In the genomic region with DNA sequence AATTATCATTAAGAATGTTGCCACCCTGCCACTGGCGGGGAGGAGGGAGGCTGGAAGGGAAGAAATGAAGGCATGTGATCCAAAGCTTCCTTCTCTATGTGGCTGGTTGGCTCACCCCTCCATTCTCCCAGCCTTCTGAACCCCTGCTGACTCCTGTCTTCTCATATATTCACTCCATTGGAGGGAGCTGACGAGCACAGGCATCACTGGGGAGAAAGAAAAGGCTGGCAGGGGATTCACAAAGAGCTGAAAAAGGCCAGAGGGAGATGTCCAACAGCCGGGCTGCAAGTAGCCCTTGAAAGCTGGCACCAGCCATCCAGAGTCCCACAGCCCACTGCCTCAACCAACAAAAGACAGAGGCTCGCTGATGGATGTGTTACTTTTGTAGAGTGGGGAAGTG, we compare ENCODE assay signal across 21 cellular contexts.
A peak's percentile ranks its signal among the peaks of the same experiment; 100 is the strongest.
DNase-seq lines count a peak whose midpoint lies in the region; ATAC-seq and TF ChIP-seq lines count a peak whose summit lies in the region.
"Had no signal": no experiment of that assay in that cellular context is flagged by ENCODE, and none has a peak within 500 bp of the region (broad histone marks: within the 10 kb centered on the region; RNA-seq: fewer than 3 reads in every experiment).

No MANE protein-coding gene starts in this region.

- H3K79me1 ChIP-seq in H9 (ENCODE audit: insufficient read depth, low read depth, low read length, poor library complexity, severe bottlenecking) (no peaks in the 10 kb centered on the region), mesendoderm (ENCODE audit: low read length) (no peaks in the 10 kb centered on the region)

- H4K5ac ChIP-seq in H9 (ENCODE audit: insufficient read length, low read depth, low read length) (no peak overlapping the region), mesendoderm (ENCODE audit: low read length) (no peak overlapping the region)

- H3K79me2 ChIP-seq in H9 (ENCODE audit: insufficient read depth, low read length) (no peaks in the 10 kb centered on the region), mesendoderm (ENCODE audit: control insufficient read depth, insufficient read depth, low read length) (no peaks in the 10 kb centered on the region)

- H3K27me3 Mint-ChIP-seq in H9 (ENCODE audit: low read depth) = peaks cover 11% of the 10 kb centered on the region
- no peaks in the 10 kb centered on the region for H3K27me3 Mint-ChIP-seq in activated CD8-positive, alpha-beta T cell treated with anti-CD3 and anti-CD28 coated beads, Interleukin-2, amount 10 ng/mL, durations not matched to agents 7 days and 5 days (ENCODE audit: low read depth)

- H3K9me3 ChIP-seq in BE2C (no peaks in the 10 kb centered on the region), H9 (ENCODE audit: control insufficient read depth, low read depth, low read length) (no peaks in the 10 kb centered on the region), mucosa of descending colon (no peaks in the 10 kb centered on the region)
- H3K9me3 ChIP-seq: Peyer's patch had no signal

- H3K27ac ChIP-seq in H9 (ENCODE audit: insufficient read length, low read depth, low read length) (no peak overlapping the region), mesendoderm (ENCODE audit: low read depth, low read length) (no peak overlapping the region)
- H3K27ac ChIP-seq: A549, GM23248, HL-60, Peyer's patch had no signal

- H3K4me3 Mint-ChIP-seq in H9 = no peak overlapping the region
- H3K4me3 Mint-ChIP-seq in activated CD8-positive, alpha-beta T cell treated with anti-CD3 and anti-CD28 coated beads, Interleukin-2, amount 10 ng/mL, durations not matched to agents 7 days and 5 days = no peak overlapping the region
- H3K4me3 Mint-ChIP-seq: B cell had no signal

- H3K4me1 Mint-ChIP-seq in H9 = peaks cover 13 to 14% of the 10 kb centered on the region in 2 experiments
- H3K4me1 Mint-ChIP-seq in activated CD8-positive, alpha-beta T cell treated with anti-CD3 and anti-CD28 coated beads, Interleukin-2, amount 10 ng/mL, durations not matched to agents 7 days and 5 days (ENCODE audit: low read depth) = peaks cover 2% of the 10 kb centered on the region
- H3K4me1 Mint-ChIP-seq: B cell had no signal

- H3K4me1 ChIP-seq in BE2C = peaks cover 22% of the 10 kb centered on the region
- peaks cover 6% of the 10 kb centered on the region for H3K4me1 ChIP-seq in H9 (ENCODE audit: insufficient read depth, low read length)
- H3K4me1 ChIP-seq in mesendoderm (ENCODE audit: control insufficient read depth, low read depth, low read length) = no peaks in the 10 kb centered on the region
- H3K4me1 ChIP-seq in mucosa of descending colon (ENCODE audit: low read depth) = no peaks in the 10 kb centered on the region
- H3K4me1 ChIP-seq: A549, Peyer's patch had no signal

- no peak overlapping the region for H2BK12ac ChIP-seq in H9 (ENCODE audit: insufficient read length, low read depth, low read length)

- no peak overlapping the region for H4K91ac ChIP-seq in H9 (ENCODE audit: insufficient read length, low read depth, low read length)

- H3K23ac ChIP-seq in H9 (ENCODE audit: insufficient read length, low read depth, low read length) = no peak overlapping the region
- no peak overlapping the region for H3K23ac ChIP-seq in mesendoderm (ENCODE audit: low read length)

- intact Hi-C loops in mucosa of descending colon (cut with DNase I, micrococcal nuclease) = no loop called here

- POLR2A ChIA-PET in activated CD8-positive, alpha-beta T cell treated with anti-CD3 and anti-CD28 coated beads, Interleukin-2, amount 10 ng/mL, durations not matched to agents 7 days and 5 days (lab: Charles Lee) = no interaction called here

- H3K14ac ChIP-seq in H9 (ENCODE audit: insufficient read depth, low read length) = no peak overlapping the region

- CTCF ChIA-PET in activated CD8-positive, alpha-beta T cell treated with anti-CD3 and anti-CD28 coated beads, Interleukin-2, amount 10 ng/mL, durations not matched to agents 7 days and 5 days (lab: Charles Lee) = no interaction called here

- no peaks in the 10 kb centered on the region for H3K27me3 ChIP-seq in BE2C
- no peaks in the 10 kb centered on the region for H3K27me3 ChIP-seq in H9 (ENCODE audit: insufficient read depth, low read length)
- H3K27me3 ChIP-seq in mesendoderm (ENCODE audit: insufficient read depth, low read length, poor library complexity) = no peaks in the 10 kb centered on the region
- H3K27me3 ChIP-seq: Peyer's patch had no signal

- H3K9ac ChIP-seq in H9 (ENCODE audit: extremely low read depth, insufficient read length, low read length) (no peak overlapping the region), mesendoderm (ENCODE audit: low read length) (no peak overlapping the region)
- H3K9ac ChIP-seq: GM23248 had no signal

- H3K4me2 ChIP-seq in H9 (ENCODE audit: insufficient read depth, insufficient read length, low read length) (no peak overlapping the region), mesendoderm (ENCODE audit: low read length) (no peak overlapping the region)
- H3K4me2 ChIP-seq: A549 had no signal

- no peak overlapping the region for H2BK20ac ChIP-seq in H9 (ENCODE audit: low read depth, low read length, poor library complexity, severe bottlenecking)

- H3K4ac ChIP-seq in H9 (ENCODE audit: low read depth, low read length) (no peak overlapping the region), mesendoderm (ENCODE audit: low read depth, low read length) (no peak overlapping the region)

- TF ChIP-seq CTCF in BE2C (IDR thresholded peaks at IDR 0.05; ENCODE audit: low read depth, low read length) = peak; percentile 26; the same call in 1 of the 2 replicates
- 0 out of 3 replicates have a peak, but pooled peaks have one; percentile 12 for TF ChIP-seq CTCF in H9 (conservative IDR thresholded peaks at IDR 0.05)
- TF ChIP-seq CTCF in mucosa of descending colon (IDR thresholded peaks at IDR 0.05) = no peak

- H2BK5ac ChIP-seq in H9 (ENCODE audit: insufficient read length, low read length) (no peak overlapping the region), mesendoderm (ENCODE audit: low read length) (no peak overlapping the region)

- H3K9me3 Mint-ChIP-seq in H9 = peaks cover 60 to 76% of the 10 kb centered on the region in 2 experiments
- H3K9me3 Mint-ChIP-seq in activated CD8-positive, alpha-beta T cell treated with anti-CD3 and anti-CD28 coated beads, Interleukin-2, amount 10 ng/mL, durations not matched to agents 7 days and 5 days (ENCODE audit: insufficient read depth) = no peaks in the 10 kb centered on the region

- WGBS in H9 (ENCODE audit: extremely low coverage, insufficient read length, low lambda C conversion rate) = no CpG with 5 or more reads among the region's 4 CpGs
- WGBS in mesendoderm (ENCODE audit: extremely low coverage, insufficient coverage, low lambda C conversion rate) = no CpG with 5 or more reads among the region's 4 CpGs

- ATAC-seq in GM21717 (IDR thresholded peaks at IDR 0.05; ENCODE audit: unreplicated experiment) (no peak), mucosa of descending colon (no peak)
- no peak for ATAC-seq in activated CD8-positive, alpha-beta T cell treated with anti-CD3 and anti-CD28 coated beads, Interleukin-2, amount 10 ng/mL, durations not matched to agents 7 days and 5 days
- ATAC-seq: A549, GM12878 had no signal

- no peak overlapping the region for H3T11ph ChIP-seq in H9 (ENCODE audit: low read length)

- peaks cover 2 to 7% (median 5%) of the 10 kb centered on the region in 3 experiments; a peak in 5 of 7 replicates for H3K36me3 Mint-ChIP-seq in H9 (ENCODE audit: insufficient read depth in 1 of 3, low read depth in 3 of 3)
- H3K36me3 Mint-ChIP-seq in activated CD8-positive, alpha-beta T cell treated with anti-CD3 and anti-CD28 coated beads, Interleukin-2, amount 10 ng/mL, durations not matched to agents 7 days and 5 days (ENCODE audit: low read depth) = no peaks in the 10 kb centered on the region

- H3K27ac Mint-ChIP-seq in H9 = no peak overlapping the region
- H3K27ac Mint-ChIP-seq in activated CD8-positive, alpha-beta T cell treated with anti-CD3 and anti-CD28 coated beads, Interleukin-2, amount 10 ng/mL, durations not matched to agents 7 days and 5 days = no peak overlapping the region
- H3K27ac Mint-ChIP-seq: B cell had no signal

- H2BK15ac ChIP-seq in H9 (ENCODE audit: low read depth, low read length) (no peak overlapping the region), mesendoderm (replicated peaks; ENCODE audit: low read depth) (no peak overlapping the region)

- no peaks in the 10 kb centered on the region for H3K36me3 ChIP-seq in BE2C
- no peaks in the 10 kb centered on the region for H3K36me3 ChIP-seq in mesendoderm (ENCODE audit: control insufficient read depth, insufficient read depth, low read length)
- H3K36me3 ChIP-seq in mucosa of descending colon (ENCODE audit: low read depth) = no peaks in the 10 kb centered on the region
- H3K36me3 ChIP-seq: Peyer's patch had no signal

- no peak overlapping the region for H3K56ac ChIP-seq in H9 (ENCODE audit: insufficient read length, low read depth, low read length)
- no peak overlapping the region for H3K56ac ChIP-seq in mesendoderm (ENCODE audit: low read length)

- no peak overlapping the region for H4K8ac ChIP-seq in H9 (replicated peaks; ENCODE audit: insufficient read length, low read depth, low read length)
- H4K8ac ChIP-seq in mesendoderm (ENCODE audit: low read depth, low read length) = no peak overlapping the region

- no peaks in the 10 kb centered on the region for H3K23me2 ChIP-seq in H9 (ENCODE audit: insufficient read length, low read depth, low read length, poor library complexity, severe bottlenecking)

- no peak overlapping the region for H2BK120ac ChIP-seq in H9 (ENCODE audit: low read depth, low read length, poor library complexity, severe bottlenecking)
- no peak overlapping the region for H2BK120ac ChIP-seq in mesendoderm (ENCODE audit: low read depth, low read length)

- no peak overlapping the region for H3K4me3 ChIP-seq in BE2C (ENCODE audit: low read depth, low read length)
- no peak overlapping the region for H3K4me3 ChIP-seq in mesendoderm (ENCODE audit: low read length)
- no peak overlapping the region for H3K4me3 ChIP-seq in mucosa of descending colon
- H3K4me3 ChIP-seq: A549, GM12878, GM23248, Peyer's patch had no signal

- H2AFZ ChIP-seq in H9 (ENCODE audit: low read length) = no peak overlapping the region
- H2AFZ ChIP-seq: GM23248 had no signal

- DNase-seq in BE2C (no peak), H9 (no peak), NCI-H82 treated with DMSO at 0.1 percent for 48 hours (lab: John Stamatoyannopoulos, UW; ENCODE audit: unreplicated experiment) (peak; percentile 36), mesendoderm (peak; percentile 14), NCI-H446 treated with DMSO at 0.1 percent for 48 hours (lab: John Stamatoyannopoulos, UW) (no peak), mucosa of descending colon (no peak)
- no peak for DNase-seq in activated CD8-positive, alpha-beta T cell treated with anti-CD3 and anti-CD28 coated beads, Interleukin-2, amount 10 ng/mL, durations not matched to agents 7 days and 5 days
- DNase-seq: DND-41, GM23248, HCEC 1CT, KBM-7, NCI-H1417, NCI-H187, NCI-H2107, NCI-H774, Peyer's patch had no signal

- no peaks in the 10 kb centered on the region for H4K20me1 ChIP-seq in H9 (ENCODE audit: control insufficient read depth, insufficient read depth, insufficient read length)

- H2AK5ac ChIP-seq in H9 (ENCODE audit: insufficient read length, low read length) = no peak overlapping the region
- no peak overlapping the region for H2AK5ac ChIP-seq in mesendoderm (ENCODE audit: low read length)

- H3K18ac ChIP-seq in H9 (ENCODE audit: insufficient read length, low read depth, low read length) (no peak overlapping the region), mesendoderm (ENCODE audit: low read length) (no peak overlapping the region)

Comparison
In these comparisons a context has a peak if more than half of its experiments do, and no peak if none do; other contexts are left out.
1. DNase-seq: peak in NCI-H82 treated with DMSO at 0.1 percent for 48 hours (single experiment) and mesendoderm (single experiment); none in BE2C (single experiment), H9 (single experiment), NCI-H446 treated with DMSO at 0.1 percent for 48 hours (single experiment), activated CD8-positive, alpha-beta T cell treated with anti-CD3 and anti-CD28 coated beads, Interleukin-2, amount 10 ng/mL, durations not matched to agents 7 days and 5 days (single experiment) and mucosa of descending colon (0 of 3).